8 cellular contexts compared by ENCODE assay signal in the genomic region with DNA sequence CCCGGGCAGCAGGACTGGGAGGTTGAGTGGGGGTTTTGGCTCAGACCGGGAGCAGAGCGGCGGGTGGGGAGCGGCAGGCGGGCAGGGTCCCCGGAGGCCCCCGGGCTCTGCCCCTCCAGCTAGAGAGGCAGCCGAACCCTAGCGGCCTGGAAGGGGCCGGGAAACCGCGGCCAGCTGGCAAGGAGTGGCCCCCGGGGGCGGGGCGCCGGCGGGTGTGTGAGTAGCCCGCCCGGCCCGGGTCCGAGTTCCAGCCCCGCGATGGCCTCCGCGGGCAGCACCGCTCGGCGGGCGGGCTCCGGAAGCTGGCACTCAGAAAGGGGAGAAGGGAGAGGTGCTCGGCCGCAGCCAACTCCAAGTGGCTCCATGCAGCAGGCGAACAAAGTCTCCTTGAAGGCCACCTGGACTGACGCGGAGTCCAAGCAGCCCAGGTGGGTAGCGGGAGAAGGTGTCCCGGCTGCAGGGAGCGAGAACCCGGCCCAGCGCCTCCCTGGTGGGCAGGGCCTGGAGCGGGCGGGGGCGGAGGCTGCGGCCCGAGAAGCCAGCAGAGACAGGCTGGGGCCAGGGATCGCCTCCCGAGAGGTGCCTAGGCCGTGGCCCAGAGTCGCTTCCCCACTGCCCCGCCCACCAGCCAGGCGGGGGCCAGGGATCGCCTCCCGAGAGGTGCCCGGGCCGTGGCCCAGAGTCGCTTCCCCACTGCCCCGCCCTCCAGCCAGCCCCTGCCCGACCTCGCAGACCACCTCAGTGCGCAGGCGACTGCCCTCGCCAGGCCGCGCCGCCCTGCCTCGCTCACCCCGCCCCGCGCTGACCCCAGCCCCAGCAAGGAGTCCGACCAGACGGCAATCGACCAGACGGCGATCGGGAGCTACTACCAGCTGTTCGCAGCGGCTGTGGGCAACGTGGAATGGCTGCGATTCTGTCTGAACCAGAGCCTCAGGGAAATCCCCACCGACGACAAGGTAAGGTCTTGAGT. TPM values are rescaled to one million over a fixed set of nuclear protein-coding genes. Genes with fewer than 3 reads are reported as not detected.
DNase-seq lines count a peak whose midpoint lies in the region; ATAC-seq and TF ChIP-seq lines count a peak whose summit lies in the region.

A gene with protein sequence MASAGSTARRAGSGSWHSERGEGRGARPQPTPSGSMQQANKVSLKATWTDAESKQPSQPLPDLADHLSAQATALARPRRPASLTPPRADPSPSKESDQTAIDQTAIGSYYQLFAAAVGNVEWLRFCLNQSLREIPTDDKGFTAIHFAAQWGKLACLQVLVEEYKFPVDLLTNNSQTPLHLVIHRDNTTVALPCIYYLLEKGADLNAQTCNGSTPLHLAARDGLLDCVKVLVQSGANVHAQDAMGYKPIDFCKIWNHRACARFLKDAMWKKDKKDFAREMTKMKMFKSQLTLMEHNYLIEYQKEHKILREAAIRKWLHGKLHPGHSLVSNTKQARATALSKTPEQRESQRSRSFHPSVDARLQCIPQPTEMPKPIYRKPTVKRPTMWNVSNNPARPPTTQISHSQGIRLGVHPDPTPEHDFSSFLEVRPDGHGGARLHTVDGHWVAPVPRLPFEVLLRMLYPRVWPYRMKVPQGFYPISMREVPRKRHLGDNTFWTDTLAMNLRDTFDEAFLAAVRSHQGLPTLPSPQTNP (plus strand): TSS at position 243 of the 970 bp plus-strand sequence. CDS start 16 bp downstream, at position 259.

- no peaks in the 10 kb centered on the region for H3K36me3 Mint-ChIP-seq in activated CD8-positive, alpha-beta memory T cell treated with anti-CD3 and anti-CD28 coated beads, Interleukin-2, amount 10 ng/mL, durations not matched to agents 7 days and 5 days

- H3K4me3 Mint-ChIP-seq in activated CD8-positive, alpha-beta memory T cell treated with anti-CD3 and anti-CD28 coated beads, Interleukin-2, amount 10 ng/mL, durations not matched to agents 7 days and 5 days = peak within 1 kb of the TSS; percentile 78

- H3K9me3 ChIP-seq in neuron (ENCODE audit: low read length) = no peaks in the 10 kb centered on the region

- no peak for TF ChIP-seq CTCF in foreskin fibroblast (IDR thresholded peaks at IDR 0.05; ENCODE audit: low read depth, low read length)

- H3K4me3 ChIP-seq in foreskin fibroblast (ENCODE audit: low read depth in 1 of 2, low read length in 2 of 2) (peak within 1 kb of the TSS; percentile 67 to 71), neuron (ENCODE audit: low read length) (peak within 1 kb of the TSS; percentile 69)

- no peak within 1 kb of the TSS for H2AFZ ChIP-seq in neuron (ENCODE audit: low read depth, low read length)

- H3K36me3 ChIP-seq in neuron (ENCODE audit: insufficient read depth, low read length) = no peaks in the 10 kb centered on the region

- no peaks in the 10 kb centered on the region for H3K9me3 Mint-ChIP-seq in activated CD8-positive, alpha-beta memory T cell treated with anti-CD3 and anti-CD28 coated beads, Interleukin-2, amount 10 ng/mL, durations not matched to agents 7 days and 5 days (ENCODE audit: low read depth)

- peak; percentile 41 for ATAC-seq in HG03066 (IDR thresholded peaks at IDR 0.05; ENCODE audit: low read depth, unreplicated experiment)
- peak; percentile 46 for ATAC-seq in activated CD8-positive, alpha-beta memory T cell treated with anti-CD3 and anti-CD28 coated beads, Interleukin-2, amount 10 ng/mL, durations not matched to agents 7 days and 5 days
- ATAC-seq in GM18870 (IDR thresholded peaks at IDR 0.05; ENCODE audit: unreplicated experiment) = no peak

- DNase-seq in CD1c-positive myeloid dendritic cell (ENCODE audit: extremely low spot score) (peak; percentile 45), foreskin fibroblast (peak; percentile 51 to 83), SIG-M5 treated with dmso at 0.1 percent for 504 hours (lab: John Stamatoyannopoulos, UW; ENCODE audit: unreplicated experiment) (no peak), NOMO-1 (lab: John Stamatoyannopoulos, UW; ENCODE audit: unreplicated experiment in 2 of 2) (no peak)
- peak; percentile 41 for DNase-seq in activated CD8-positive, alpha-beta memory T cell treated with anti-CD3 and anti-CD28 coated beads, Interleukin-2, amount 10 ng/mL, durations not matched to agents 7 days and 5 days

- peak within 1 kb of the TSS; percentile 80 for H3K27ac Mint-ChIP-seq in activated CD8-positive, alpha-beta memory T cell treated with anti-CD3 and anti-CD28 coated beads, Interleukin-2, amount 10 ng/mL, durations not matched to agents 7 days and 5 days

- H3K4me1 Mint-ChIP-seq in activated CD8-positive, alpha-beta memory T cell treated with anti-CD3 and anti-CD28 coated beads, Interleukin-2, amount 10 ng/mL, durations not matched to agents 7 days and 5 days = peaks cover 14% of the 10 kb centered on the region

- peaks cover 12% of the 10 kb centered on the region for H3K4me1 ChIP-seq in neuron (ENCODE audit: insufficient read depth, low read length)

- CTCF ChIA-PET in activated CD8-positive, alpha-beta memory T cell treated with anti-CD3 and anti-CD28 coated beads, Interleukin-2, amount 10 ng/mL, durations not matched to agents 7 days and 5 days (lab: Charles Lee) = interaction anchor here (1.2 to 8.1 kb wide), 6 partner anchors 12 to 30 kb away, joined by 4 to 72 read pairs (median 6); no protein-coding TSS in a partner anchor

- peaks cover 7% of the 10 kb centered on the region for H3K27me3 Mint-ChIP-seq in activated CD8-positive, alpha-beta memory T cell treated with anti-CD3 and anti-CD28 coated beads, Interleukin-2, amount 10 ng/mL, durations not matched to agents 7 days and 5 days

- no peaks in the 10 kb centered on the region for H3K27me3 ChIP-seq in neuron (ENCODE audit: insufficient read depth, low read length)

RNA-seq across cellular contexts. Expression of the gene that starts here (rescaled TPM):
- total RNA-seq in activated CD8-positive, alpha-beta memory T cell treated with anti-CD3 and anti-CD28 coated beads, Interleukin-2, amount 10 ng/mL, durations not matched to agents 7 days and 5 days = not detected

Comparison
In these comparisons a context has a peak if more than half of its experiments do, and no peak if none do; other contexts are left out.
1. Peak in DNase-seq and ATAC-seq in activated CD8-positive, alpha-beta memory T cell treated with anti-CD3 and anti-CD28 coated beads, Interleukin-2, amount 10 ng/mL, durations not matched to agents 7 days and 5 days; RNA of the gene not detected or under 1 TPM.
2. DNase-seq: peak in CD1c-positive myeloid dendritic cell (single experiment) and foreskin fibroblast (2 of 2); none in SIG-M5 treated with dmso at 0.1 percent for 504 hours (single experiment) and NOMO-1 (0 of 2).